Comparison of ENCODE assay signal across 1 cellular context in the genomic region with DNA sequence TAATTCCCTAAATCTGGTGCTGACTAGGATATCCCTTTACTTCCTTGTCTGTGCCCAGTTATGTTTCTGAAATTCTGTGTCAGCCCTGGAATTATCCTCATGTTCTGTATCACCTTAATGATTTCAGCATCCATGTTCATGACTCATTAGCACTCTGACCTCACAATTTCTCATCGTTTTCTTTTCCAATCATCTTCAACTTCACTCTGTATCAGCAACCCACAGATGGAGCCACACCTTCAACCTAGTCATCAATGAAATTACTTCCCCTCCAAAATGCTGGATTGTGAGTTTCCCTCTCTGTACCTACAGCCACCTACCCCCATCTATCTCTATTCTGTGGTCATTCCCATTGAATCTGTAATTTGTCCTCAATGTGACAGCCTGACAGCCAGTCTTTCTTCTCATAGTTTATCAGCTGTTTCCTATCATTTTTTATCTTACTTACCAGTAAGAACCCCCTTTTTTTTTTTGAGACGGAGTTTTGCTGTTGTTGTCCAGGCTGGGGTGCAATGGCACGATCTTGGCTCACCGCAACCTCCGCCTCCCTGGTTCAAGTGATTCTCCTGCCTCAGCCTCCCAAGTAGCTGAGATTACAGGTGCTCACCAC.
A peak's percentile ranks its signal among the peaks of the same experiment; 100 is the strongest.
TF ChIP-seq lines count a peak whose summit lies in the region.

No MANE protein-coding gene starts in this region.

TF ChIP-seq in IMR-90, 13 proteins besides CTCF, POLR2A, EP300 and RAD21 (continued from another document):
- TF ChIP-seq, protein P1, sequence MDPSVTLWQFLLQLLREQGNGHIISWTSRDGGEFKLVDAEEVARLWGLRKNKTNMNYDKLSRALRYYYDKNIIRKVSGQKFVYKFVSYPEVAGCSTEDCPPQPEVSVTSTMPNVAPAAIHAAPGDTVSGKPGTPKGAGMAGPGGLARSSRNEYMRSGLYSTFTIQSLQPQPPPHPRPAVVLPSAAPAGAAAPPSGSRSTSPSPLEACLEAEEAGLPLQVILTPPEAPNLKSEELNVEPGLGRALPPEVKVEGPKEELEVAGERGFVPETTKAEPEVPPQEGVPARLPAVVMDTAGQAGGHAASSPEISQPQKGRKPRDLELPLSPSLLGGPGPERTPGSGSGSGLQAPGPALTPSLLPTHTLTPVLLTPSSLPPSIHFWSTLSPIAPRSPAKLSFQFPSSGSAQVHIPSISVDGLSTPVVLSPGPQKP (IDR thresholded peaks at IDR 0.05; ENCODE audit: borderline replicate concordance, low read depth, low read length): no peak
- TF ChIP-seq FOS (IDR thresholded peaks at IDR 0.05; ENCODE audit: low read depth, low read length) (peak; percentile 38; the same call in 1 of the 2 replicates), CHD1 (IDR thresholded peaks at IDR 0.05; ENCODE audit: low read depth, low read length) (no peak), SMC3 (IDR thresholded peaks at IDR 0.05; ENCODE audit: low read depth, low read length) (no peak), MAFK (IDR thresholded peaks at IDR 0.05; ENCODE audit: low read depth, low read length) (no peak), MXI1 (IDR thresholded peaks at IDR 0.05; ENCODE audit: borderline replicate concordance, low read depth, low read length) (no peak)
